1 cellular context compared by ENCODE assay signal in genomic region chr7:112202819-112203218, GRCh38.
TF ChIP-seq lines count a peak whose summit lies in the region.

No MANE protein-coding gene starts in this region.

TF ChIP-seq in HEK293, 187 proteins besides CTCF, POLR2A, EP300 and RAD21 (continued from another document and continues in another):
- TF ChIP-seq ZNF843 (tag by site-specific recombination; IDR thresholded peaks at IDR 0.05) (no peak), ZNF571 (tag by site-specific recombination; IDR thresholded peaks at IDR 0.05) (no peak), ZNF292 (tag by site-specific recombination; IDR thresholded peaks at IDR 0.05; ENCODE audit: borderline replicate concordance, low read depth) (no peak), ZNF112 (tag by site-specific recombination; IDR thresholded peaks at IDR 0.05) (no peak), ZNF24 (tag by site-specific recombination; IDR thresholded peaks at IDR 0.05) (no peak), ZSCAN5A (tag by site-specific recombination; IDR thresholded peaks at IDR 0.05) (no peak), MEIS1 (CRISPR knock-in tag; IDR thresholded peaks at IDR 0.05; ENCODE audit: borderline replicate concordance) (no peak), ZNF274 (IDR thresholded peaks at IDR 0.05; ENCODE audit: low read length) (no peak), ZNF274 (tag by site-specific recombination; IDR thresholded peaks at IDR 0.05; ENCODE audit: borderline replicate concordance) (no peak), ZNF23 (tag by site-specific recombination; IDR thresholded peaks at IDR 0.05; ENCODE audit: borderline replicate concordance) (no peak), ZNF148 (tag by site-specific recombination; IDR thresholded peaks at IDR 0.05; ENCODE audit: borderline replicate concordance) (no peak), SCRT2 (tag by site-specific recombination; IDR thresholded peaks at IDR 0.05) (no peak), PATZ1 (tag by site-specific recombination; IDR thresholded peaks at IDR 0.05) (no peak), PBX3 (CRISPR knock-in tag; IDR thresholded peaks at IDR 0.05) (no peak), WT1 (tag by site-specific recombination; IDR thresholded peaks at IDR 0.05) (no peak), ZNF558 (tag by site-specific recombination; IDR thresholded peaks at IDR 0.05) (no peak), ZBTB44 (tag by site-specific recombination; IDR thresholded peaks at IDR 0.05) (peak; percentile 73; the same call in 1 of the 2 replicates), ZNF426 (tag by site-specific recombination; IDR thresholded peaks at IDR 0.05) (no peak), ZIC2 (tag by site-specific recombination; IDR thresholded peaks at IDR 0.05) (no peak), ZNF707 (tag by site-specific recombination; IDR thresholded peaks at IDR 0.05) (no peak), SP7 (tag by site-specific recombination; IDR thresholded peaks at IDR 0.05) (no peak), ZNF48 (tag by site-specific recombination; IDR thresholded peaks at IDR 0.05) (no peak), ZNF473 (tag by site-specific recombination; IDR thresholded peaks at IDR 0.05) (no peak), ZNF792 (tag by site-specific recombination; IDR thresholded peaks at IDR 0.05) (no peak), GFI1B (tag by site-specific recombination; IDR thresholded peaks at IDR 0.05) (no peak), HOXA7 (CRISPR knock-in tag; IDR thresholded peaks at IDR 0.05; ENCODE audit: borderline replicate concordance) (no peak), ZBTB17 (tag by site-specific recombination; IDR thresholded peaks at IDR 0.05) (no peak), SP3 (tag by site-specific recombination; IDR thresholded peaks at IDR 0.05) (no peak), ZNF280C (tag by site-specific recombination; IDR thresholded peaks at IDR 0.05) (no peak), ZNF133 (tag by site-specific recombination; IDR thresholded peaks at IDR 0.05) (no peak), ZNF600 (tag by site-specific recombination; IDR thresholded peaks at IDR 0.05) (no peak), KLF16 (tag by site-specific recombination; IDR thresholded peaks at IDR 0.05) (0 out of 2 replicates have a peak, but pooled peaks have one; percentile 34), ZNF639 (tag by site-specific recombination; IDR thresholded peaks at IDR 0.05) (no peak), ZNF510 (tag by site-specific recombination; IDR thresholded peaks at IDR 0.05; ENCODE audit: insufficient replicate concordance) (peak; percentile 10), ZBTB7A (tag by site-specific recombination; IDR thresholded peaks at IDR 0.05; ENCODE audit: low read depth) (no peak), ZNF692 (tag by site-specific recombination; IDR thresholded peaks at IDR 0.05) (no peak), ZBTB26 (tag by site-specific recombination; optimal IDR thresholded peaks at IDR 0.05) (no peak), ZNF501 (tag by site-specific recombination; IDR thresholded peaks at IDR 0.05) (no peak), ZNF184 (tag by site-specific recombination; IDR thresholded peaks at IDR 0.05) (peak; percentile 59; the same call in 1 of the 2 replicates), ZNF155 (tag by site-specific recombination; IDR thresholded peaks at IDR 0.05) (no peak), ZNF660 (tag by site-specific recombination; IDR thresholded peaks at IDR 0.05) (peak; percentile 75; the same call in 1 of the 2 replicates), ATF2 (tag by site-specific recombination; IDR thresholded peaks at IDR 0.05; ENCODE audit: low read depth) (no peak), KLF8 (tag by site-specific recombination; IDR thresholded peaks at IDR 0.05) (no peak), ZNF18 (tag by site-specific recombination; IDR thresholded peaks at IDR 0.05) (no peak)
